In genomic region chr19:51327066-51327985, GRCh38 we compare ENCODE assay signal across 9 cellular contexts. TPM values are rescaled to one million over a fixed set of nuclear protein-coding genes. Genes with fewer than 3 reads are reported as not detected.
DNase-seq lines count a peak whose midpoint lies in the region; ATAC-seq, FAIRE-seq and TF ChIP-seq lines count a peak whose summit lies in the region.
"Had no signal": no experiment of that assay in that cellular context is flagged by ENCODE, and none has a peak within 500 bp of the region (broad histone marks: within the 10 kb centered on the region; RNA-seq: fewer than 3 reads in every experiment).

No MANE protein-coding gene starts in this region.

- peak overlapping the region; percentile 75 for H3K4me3 Mint-ChIP-seq in T-helper 1 cell treated with Interleukin-12 subunit alpha and Interleukin-12 subunit beta and Interleukin-4 antibody, amounts not matched to agents 30 μg/mL and 1 μg/mL, for 36 hours

- H3K4me3 ChIP-seq in cardiac fibroblast (replicated peaks in 1 of 2; ENCODE audit: low read depth in 2 of 2, low read length in 2 of 2) (peak overlapping the region; percentile 8 to 26), lung (no peak overlapping the region), thoracic aorta (peak overlapping the region; percentile 5)

- ATAC-seq in lung (ENCODE audit: insufficient read depth, low FRiP score): peak; percentile 58
- ATAC-seq in thoracic aorta (ENCODE audit: insufficient number of reproducible peaks, low FRiP score, low read depth): no peak
- no peak for ATAC-seq in omental fat pad (ENCODE audit: low FRiP score)
- no peak for ATAC-seq in HG02852 (IDR thresholded peaks at IDR 0.05; ENCODE audit: unreplicated experiment)

- TF ChIP-seq CTCF in cardiac fibroblast (IDR thresholded peaks at IDR 0.05; ENCODE audit: low read depth, low read length) (no peak), lung (IDR thresholded peaks at IDR 0.05; ENCODE audit: control extremely low read depth, extremely low read depth) (no peak), thoracic aorta (IDR thresholded peaks at IDR 0.05) (no peak), omental fat pad (IDR thresholded peaks at IDR 0.05) (no peak)

- H3K9me3 Mint-ChIP-seq in T-helper 1 cell treated with Interleukin-12 subunit alpha and Interleukin-12 subunit beta and Interleukin-4 antibody, amounts not matched to agents 30 μg/mL and 1 μg/mL, for 36 hours: no peaks in the 10 kb centered on the region

- no peak overlapping the region for H3K27ac Mint-ChIP-seq in T-helper 1 cell treated with Interleukin-12 subunit alpha and Interleukin-12 subunit beta and Interleukin-4 antibody, amounts not matched to agents 30 μg/mL and 1 μg/mL, for 36 hours

- FAIRE-seq in GM18507 (lab: Jason Lieb, UNC): no peak

- H3K27ac ChIP-seq in lung (ENCODE audit: low read depth in 1 of 2, low read length in 1 of 2): no peak overlapping the region
- no peak overlapping the region for H3K27ac ChIP-seq in thoracic aorta

- peaks cover 45% of the 10 kb centered on the region for H3K27me3 Mint-ChIP-seq in T-helper 1 cell treated with Interleukin-12 subunit alpha and Interleukin-12 subunit beta and Interleukin-4 antibody, amounts not matched to agents 30 μg/mL and 1 μg/mL, for 36 hours (ENCODE audit: low read depth)

- H3K9me3 ChIP-seq in lung (ENCODE audit: control insufficient read depth in 2 of 2, insufficient read depth in 1 of 2, low read length in 1 of 2) (peaks cover 0 to 2% of the 10 kb centered on the region in 2 donors), thoracic aorta (no peaks in the 10 kb centered on the region)

- peaks cover 9% of the 10 kb centered on the region for H3K4me1 Mint-ChIP-seq in T-helper 1 cell treated with Interleukin-12 subunit alpha and Interleukin-12 subunit beta and Interleukin-4 antibody, amounts not matched to agents 30 μg/mL and 1 μg/mL, for 36 hours (ENCODE audit: low read depth)

- no peaks in the 10 kb centered on the region for H3K36me3 Mint-ChIP-seq in T-helper 1 cell treated with Interleukin-12 subunit alpha and Interleukin-12 subunit beta and Interleukin-4 antibody, amounts not matched to agents 30 μg/mL and 1 μg/mL, for 36 hours (ENCODE audit: low read depth)

- DNase-seq in GM18507 (ENCODE audit: extremely low spot score, insufficient read length, low read depth) (peak; percentile 59), cardiac fibroblast (ENCODE audit: low read depth in 2 of 2) (peak; percentile 56 to 60), lung (ENCODE audit: low spot score) (no peak), thoracic aorta (ENCODE audit: low spot score) (no peak), omental fat pad (ENCODE audit: low spot score) (no peak), NCI-H2196 (lab: John Stamatoyannopoulos, UW; ENCODE audit: unreplicated experiment) (no peak)

- H3K27me3 ChIP-seq in lung (ENCODE audit: control insufficient read depth, insufficient read depth): no peaks in the 10 kb centered on the region
- no peaks in the 10 kb centered on the region for H3K27me3 ChIP-seq in thoracic aorta (replicated peaks; ENCODE audit: insufficient read depth)

- H3K36me3 ChIP-seq in lung (ENCODE audit: control insufficient read depth in 2 of 2, insufficient read depth in 2 of 2, low read length in 2 of 2): no peaks in the 10 kb centered on the region
- H3K36me3 ChIP-seq in thoracic aorta: no peaks in the 10 kb centered on the region

- 1 to 6% methylated on average over 73 to 74 of the region's 74 CpGs for WGBS in lung, 2 donors

- H3K4me1 ChIP-seq in lung (ENCODE audit: control insufficient read depth in 2 of 2, insufficient read depth in 2 of 2, low read length in 2 of 2) (peaks cover 0 to 2% of the 10 kb centered on the region in 2 donors), thoracic aorta (ENCODE audit: control insufficient read depth in 1 of 2, low read depth in 2 of 2) (no peaks in the 10 kb centered on the region)

RNA-seq across cellular contexts. Expression of gene VSIG10L, which starts 14.6 kb away (rescaled TPM):
- total RNA-seq in lung: 1 to 10 TPM in 1 of 2 donors, under 1 TPM in 1; 0.57 to 3.1 TPM
- 1 to 10 TPM; 1.8 to 3.7 TPM for polyA plus RNA-seq in lung
- total RNA-seq in thoracic aorta: 1 to 10 TPM in 1 of 2 donors, under 1 TPM in 1; 0.54 to 1.6 TPM
- 1 to 10 TPM in 2 of 4 donors, under 1 TPM in 2; 0.47 to 1.0 (median 0.98) TPM for total RNA-seq in omental fat pad

RNA-seq across cellular contexts. Expression of gene IGLON5, which starts 15.9 kb away (rescaled TPM):
- total RNA-seq in lung (under 1 TPM; 0.09 to 0.43 TPM), thoracic aorta (1 to 10 TPM in 1 of 2 donors, not detected in 1; 1.6 TPM), omental fat pad (1 to 10 TPM in 3 of 4 donors, not detected in 1; 1.4 to 2.9 (median 1.7) TPM)
- polyA plus RNA-seq in lung: under 1 TPM in 1 of 2 donors, not detected in 1; 0.18 TPM

RNA-seq across cellular contexts. Expression of gene ETFB, which starts 38.9 kb away (rescaled TPM):
- total RNA-seq in lung: 100 to 1,000 TPM in 1 of 2 donors, 10 to 100 TPM in 1; 36.8 to 101 TPM
- 100 to 1,000 TPM; 104 to 118 TPM for polyA plus RNA-seq in lung
- total RNA-seq in thoracic aorta: 10 to 100 TPM; 32.7 to 56.5 TPM
- total RNA-seq in omental fat pad: 100 to 1,000 TPM; 136 to 251 (median 166) TPM

RNA-seq across cellular contexts. Expression of gene CLDND2, which starts 41.5 kb away (rescaled TPM):
- under 1 TPM in 1 of 2 donors, not detected in 1; 0.92 TPM for total RNA-seq in lung
- polyA plus RNA-seq in lung: under 1 TPM; 0.45 to 0.66 TPM
- not detected for total RNA-seq in thoracic aorta
- total RNA-seq in omental fat pad: not detected
- polyA plus RNA-seq: neural cell had no signal

RNA-seq across cellular contexts. Expression of gene NKG7, which starts 45.1 kb away (rescaled TPM):
- total RNA-seq in lung (10 to 100 TPM; 12.7 to 16.9 TPM), thoracic aorta (1 to 10 TPM in 1 of 2 donors, under 1 TPM in 1; 0.54 to 4.4 TPM), omental fat pad (1 to 10 TPM in 2 of 4 donors, under 1 TPM in 1, not detected in 1; 0.56 to 4.0 (median 2.6) TPM)
- polyA plus RNA-seq in lung: 100 to 1,000 TPM in 1 of 2 donors, 10 to 100 TPM in 1; 12.7 to 328 TPM
- polyA plus RNA-seq: neural cell had no signal

Comparison
In these comparisons a context has a peak if more than half of its experiments do, and no peak if none do; other contexts are left out.
1. DNase-seq: peak in GM18507 (single experiment) and cardiac fibroblast (2 of 2); none in lung (single experiment), thoracic aorta (single experiment), omental fat pad (single experiment) and NCI-H2196 (single experiment).